ENCODE assay signal across 8 cellular contexts in genomic region chr10:12264204-12264908, GRCh38.
DNase-seq lines count a peak whose midpoint lies in the region; ATAC-seq and TF ChIP-seq lines count a peak whose summit lies in the region.

No MANE protein-coding gene starts in this region.

- H2AFZ ChIP-seq in OCI-LY3 (ENCODE audit: low read depth, low read length): no peak overlapping the region; the same call in 1 of the 2 replicates

- H3K36me3 ChIP-seq in HUES48 (ENCODE audit: control insufficient read depth, insufficient read depth, low read length) (no peaks in the 10 kb centered on the region), OCI-LY3 (replicated peaks; ENCODE audit: low read depth, low read length) (peaks cover 2% of the 10 kb centered on the region)

- no peaks in the 10 kb centered on the region for H3K9me3 ChIP-seq in HUES48 (ENCODE audit: control insufficient read depth, insufficient read depth, low read length)
- H3K9me3 ChIP-seq in OCI-LY3 (ENCODE audit: insufficient read depth, low read length): no peaks in the 10 kb centered on the region

- peak; percentile 82 for ATAC-seq in GM21515 (IDR thresholded peaks at IDR 0.05; ENCODE audit: unreplicated experiment)
- peak; percentile 83 to 86 for ATAC-seq in activated T-cell treated with anti-CD3 and anti-CD28 coated beads, Interleukin-2, amount 50 U/mL, for 72 hours (replicated peaks in 1 of 2)
- peak; percentile 41 to 69 (median 51) for ATAC-seq in natural killer cell

- peaks cover 30% of the 10 kb centered on the region for H3K4me1 Mint-ChIP-seq in activated T-cell treated with anti-CD3 and anti-CD28 coated beads, Interleukin-2, amount 50 U/mL, for 72 hours (ENCODE audit: low read depth)
- H3K4me1 Mint-ChIP-seq in natural killer cell: peaks cover 25 to 30% of the 10 kb centered on the region in 2 donors

- H3K36me3 Mint-ChIP-seq in activated T-cell treated with anti-CD3 and anti-CD28 coated beads, Interleukin-2, amount 50 U/mL, for 72 hours (ENCODE audit: insufficient read depth in 2 of 2): peaks cover 0 to 3% of the 10 kb centered on the region in 2 donors
- no peaks in the 10 kb centered on the region for H3K36me3 Mint-ChIP-seq in natural killer cell

- H3K4me3 ChIP-seq in HUES48 (ENCODE audit: low read depth, low read length): peak overlapping the region; percentile 7; the same call in 1 of the 2 replicates
- peak overlapping the region; percentile 70 for H3K4me3 ChIP-seq in OCI-LY3 (ENCODE audit: low read length)

- no peaks in the 10 kb centered on the region for H3K27me3 Mint-ChIP-seq in activated T-cell treated with anti-CD3 and anti-CD28 coated beads, Interleukin-2, amount 50 U/mL, for 72 hours (ENCODE audit: low read depth)
- H3K27me3 Mint-ChIP-seq in natural killer cell (ENCODE audit: low read depth in 2 of 2): peaks cover 18 to 26% of the 10 kb centered on the region in 2 donors

- no peaks in the 10 kb centered on the region for H3K4me1 ChIP-seq in HUES48 (ENCODE audit: control insufficient read depth, insufficient read depth, low read length)
- peaks cover 32% of the 10 kb centered on the region for H3K4me1 ChIP-seq in OCI-LY3 (ENCODE audit: low read length)

- H3K9me3 Mint-ChIP-seq in activated T-cell treated with anti-CD3 and anti-CD28 coated beads, Interleukin-2, amount 50 U/mL, for 72 hours: no peaks in the 10 kb centered on the region
- no peaks in the 10 kb centered on the region for H3K9me3 Mint-ChIP-seq in natural killer cell

- DNase-seq in DMS153 (lab: John Stamatoyannopoulos, UW) (peak; percentile 77), fibroblast of gingiva (ENCODE audit: low read depth) (peak; percentile 59), natural killer cell (peak; percentile 51)
- DNase-seq in activated T-cell treated with anti-CD3 and anti-CD28 coated beads, Interleukin-2, amount 50 U/mL, for 72 hours: peak; percentile 80 to 85
- DNase-seq in stimulated activated naive CD4-positive, alpha-beta T cell (lab: John Stamatoyannopoulos, UW): peak; percentile 42 to 79 (median 63)

- H3K4me2 ChIP-seq in OCI-LY3 (ENCODE audit: low read length): peak overlapping the region; percentile 73

- H3K9ac ChIP-seq in HUES48 (ENCODE audit: low read depth, low read length) (peak overlapping the region; percentile 7; the same call in 1 of the 2 replicates), OCI-LY3 (ENCODE audit: low read length) (peak overlapping the region; percentile 23; the same call in 1 of the 2 replicates)

- H3K27ac ChIP-seq in HUES48 (ENCODE audit: low read depth, low read length) (no peak overlapping the region), OCI-LY3 (ENCODE audit: low read length) (peak overlapping the region; percentile 78)

- peak overlapping the region; percentile 59 to 69 for H3K4me3 Mint-ChIP-seq in activated T-cell treated with anti-CD3 and anti-CD28 coated beads, Interleukin-2, amount 50 U/mL, for 72 hours
- peak overlapping the region; percentile 55 for H3K4me3 Mint-ChIP-seq in natural killer cell

- H3K27me3 ChIP-seq in HUES48 (ENCODE audit: control insufficient read depth, insufficient read depth, low read length): no peaks in the 10 kb centered on the region
- no peaks in the 10 kb centered on the region for H3K27me3 ChIP-seq in OCI-LY3 (ENCODE audit: low read depth, low read length)

- intact Hi-C loops in natural killer cell (cut with micrococcal nuclease): loop anchor here (1.0 to 5.0 kb wide), 4 partner anchors 84 to 638 kb away; partner anchors contain the start of gene CAMK1D

- H4K20me1 ChIP-seq in OCI-LY3 (ENCODE audit: insufficient read depth, low read length): no peaks in the 10 kb centered on the region

- H3K79me2 ChIP-seq in OCI-LY3 (ENCODE audit: low read length): no peaks in the 10 kb centered on the region

- H3K27ac Mint-ChIP-seq in activated T-cell treated with anti-CD3 and anti-CD28 coated beads, Interleukin-2, amount 50 U/mL, for 72 hours: peak overlapping the region; percentile 17
- peak overlapping the region in 1 of 2 donors; percentile 60 for H3K27ac Mint-ChIP-seq in natural killer cell

- TF ChIP-seq CTCF in OCI-LY3 (IDR thresholded peaks at IDR 0.05; ENCODE audit: low read depth, low read length): peak; percentile 75
- peak; percentile 57 for TF ChIP-seq CTCF in natural killer cell (IDR thresholded peaks at IDR 0.05)
